18 cellular contexts compared by ENCODE assay signal in genomic region chrX:152070186-152070585, GRCh38.
DNase-seq lines count a peak whose midpoint lies in the region; ATAC-seq, FAIRE-seq and TF ChIP-seq lines count a peak whose summit lies in the region.
"Had no signal": no experiment of that assay in that cellular context is flagged by ENCODE, and none has a peak within 500 bp of the region (broad histone marks: within the 10 kb centered on the region; RNA-seq: fewer than 3 reads in every experiment).

No MANE protein-coding gene starts in this region.

- H3K27me3 Mint-ChIP-seq in activated T-helper 17 cell treated with anti-CD3 and anti-CD28 coated beads, Interleukin-2, amount 50 U/mL, for 72 hours, result no peaks in the 10 kb centered on the region
- H3K27me3 Mint-ChIP-seq: B cell; CD4-positive, alpha-beta T cell had no signal

- DNase-seq in NCI-H226 (peak; percentile 18), amniotic epithelial cell (ENCODE audit: low read depth) (peak; percentile 2), epithelial cell of esophagus (ENCODE audit: low read depth) (peak; percentile 9), D721Med (ENCODE audit: insufficient read length, low spot score) (no peak), activated T-cell treated with anti-CD3 and anti-CD28 coated beads for 4 hours (no peak)
- DNase-seq: C1 segment of cervical spinal cord; CD4-positive, alpha-beta T cell; DMS153; DMS79 treated with DMSO at 0.1 percent for 48 hours; EL; H7 had no signal

- no peak overlapping the region for H3K4me3 ChIP-seq in epithelial cell of esophagus (ENCODE audit: low read length)
- H3K4me3 ChIP-seq: GM23338 had no signal

- H3K36me3 Mint-ChIP-seq in activated T-helper 17 cell treated with anti-CD3 and anti-CD28 coated beads, Interleukin-2, amount 50 U/mL, for 72 hours (ENCODE audit: low read depth), result no peaks in the 10 kb centered on the region

- H3K4me1 Mint-ChIP-seq in activated T-helper 17 cell treated with anti-CD3 and anti-CD28 coated beads, Interleukin-2, amount 50 U/mL, for 72 hours, result no peaks in the 10 kb centered on the region
- H3K4me1 Mint-ChIP-seq: B cell, GM23338 had no signal

- ATAC-seq in activated T-helper 17 cell treated with anti-CD3 and anti-CD28 coated beads, Interleukin-2, amount 50 U/mL, for 72 hours (replicated peaks), result no peak
- no peak for ATAC-seq in HG02642 (IDR thresholded peaks at IDR 0.05; ENCODE audit: poor library complexity, unreplicated experiment)
- ATAC-seq: GM23338 had no signal

- no peak for TF ChIP-seq CTCF in epithelial cell of esophagus (IDR thresholded peaks at IDR 0.05; ENCODE audit: insufficient read depth, low read depth, low read length, missing control alignments)
- no peak for TF ChIP-seq CTCF in D721Med (IDR thresholded peaks at IDR 0.05; ENCODE audit: insufficient read depth, missing control alignments)

- no peak for FAIRE-seq in D721Med (lab: Jason Lieb, UNC)
- FAIRE-seq: A204.1, G401.6, GM12891 had no signal

- H3K27ac Mint-ChIP-seq in activated T-helper 17 cell treated with anti-CD3 and anti-CD28 coated beads, Interleukin-2, amount 50 U/mL, for 72 hours, result no peak overlapping the region
- H3K27ac Mint-ChIP-seq: B cell; CD4-positive, alpha-beta T cell; GM23338 had no signal

- H3K9me3 Mint-ChIP-seq in activated T-helper 17 cell treated with anti-CD3 and anti-CD28 coated beads, Interleukin-2, amount 50 U/mL, for 72 hours, result peaks cover 7% of the 10 kb centered on the region
- H3K9me3 Mint-ChIP-seq: CD4-positive, alpha-beta T cell; GM23338 had no signal

- H3K4me3 Mint-ChIP-seq in activated T-helper 17 cell treated with anti-CD3 and anti-CD28 coated beads, Interleukin-2, amount 50 U/mL, for 72 hours, result no peak overlapping the region
- H3K4me3 Mint-ChIP-seq: B cell; CD4-positive, alpha-beta T cell; GM23338 had no signal

Comparison
In these comparisons a context has a peak if more than half of its experiments do, and no peak if none do; other contexts are left out.
1. DNase-seq: peak in NCI-H226 (single experiment), amniotic epithelial cell (single experiment) and epithelial cell of esophagus (single experiment); none in D721Med (single experiment) and activated T-cell treated with anti-CD3 and anti-CD28 coated beads for 4 hours (single experiment).